In the genomic region with DNA sequence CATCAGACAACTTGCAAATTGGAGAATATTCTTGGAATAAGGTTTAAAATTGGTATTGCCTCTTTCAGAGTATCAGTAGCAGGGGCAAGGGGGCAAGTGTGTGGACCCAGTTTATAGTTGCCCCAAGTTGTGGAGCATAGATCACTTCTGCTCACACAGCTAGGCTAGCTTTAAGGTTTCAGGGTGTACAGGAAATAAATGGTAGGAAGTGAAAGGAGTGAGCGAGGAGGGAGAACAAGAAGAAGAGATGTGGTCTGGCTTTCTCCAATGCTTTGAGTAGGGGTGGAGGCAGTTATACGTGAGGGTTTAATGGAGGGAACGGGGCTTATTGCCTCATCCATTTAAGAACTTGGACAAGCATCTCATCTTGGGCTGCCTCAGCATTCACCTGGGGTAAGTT, we compare ENCODE assay signal across 15 cellular contexts.
"Had no signal": no experiment of that assay in that cellular context is flagged by ENCODE, and none has a peak within 500 bp of the region (broad histone marks: within the 10 kb centered on the region; RNA-seq: fewer than 3 reads in every experiment).

No MANE protein-coding gene starts in this region.

- H3K9me3 Mint-ChIP-seq: activated CD4-positive, alpha-beta memory T cell treated with anti-CD3 and anti-CD28 coated beads for 36 hours; activated naive CD4-positive, alpha-beta T cell treated with anti-CD3 and anti-CD28 coated beads, Interleukin-2, amount 50 U/mL, for 24 hours; activated T-cell treated with anti-CD3 and anti-CD28 coated beads, Interleukin-2, amount 50 U/mL, for 24 hours; neural crest cell had no signal

- DNase-seq: activated CD4-positive, alpha-beta memory T cell treated with anti-CD3 and anti-CD28 coated beads for 36 hours; activated CD4-positive, CD25-positive, alpha-beta regulatory T cell treated with anti-CD3 and anti-CD28 coated beads, Interleukin-2, amount 50 U/mL, for 72 hours; activated CD8-positive, alpha-beta memory T cell treated with anti-CD3 and anti-CD28 coated beads, Interleukin-2, amount 10 ng/mL, durations not matched to agents 7 days and 5 days; activated effector memory CD4-positive, alpha-beta T cell treated with Interleukin-2 at 50 U/mL for 16 hours; activated T-cell treated with anti-CD3 and anti-CD28 coated beads, Interleukin-2, amount 50 U/mL, for 24 hours; amniotic stem cell; body of pancreas; caudate nucleus; erythroblast; pancreas; T-helper 9 cell had no signal

- ATAC-seq: activated CD8-positive, alpha-beta memory T cell treated with anti-CD3 and anti-CD28 coated beads, Interleukin-2, amount 10 ng/mL, durations not matched to agents 7 days and 5 days; body of pancreas; gastroesophageal sphincter; pancreas; sciatic nerve had no signal

- H3K4me1 Mint-ChIP-seq: activated CD8-positive, alpha-beta memory T cell treated with anti-CD3 and anti-CD28 coated beads, Interleukin-2, amount 10 ng/mL, durations not matched to agents 7 days and 5 days; neural crest cell had no signal

- H3K36me3 Mint-ChIP-seq: activated CD4-positive, alpha-beta memory T cell treated with anti-CD3 and anti-CD28 coated beads for 36 hours; activated CD8-positive, alpha-beta memory T cell treated with anti-CD3 and anti-CD28 coated beads, Interleukin-2, amount 10 ng/mL, durations not matched to agents 7 days and 5 days; activated naive CD4-positive, alpha-beta T cell treated with anti-CD3 and anti-CD28 coated beads, Interleukin-2, amount 50 U/mL, for 24 hours had no signal

- H3K4me3 Mint-ChIP-seq: activated CD4-positive, alpha-beta memory T cell treated with anti-CD3 and anti-CD28 coated beads for 36 hours; activated CD8-positive, alpha-beta memory T cell treated with anti-CD3 and anti-CD28 coated beads, Interleukin-2, amount 10 ng/mL, durations not matched to agents 7 days and 5 days; activated naive CD4-positive, alpha-beta T cell treated with anti-CD3 and anti-CD28 coated beads, Interleukin-2, amount 50 U/mL, for 24 hours; activated T-cell treated with anti-CD3 and anti-CD28 coated beads, Interleukin-2, amount 50 U/mL, for 24 hours; neural crest cell had no signal

- H3K27ac Mint-ChIP-seq: activated CD4-positive, alpha-beta memory T cell treated with anti-CD3 and anti-CD28 coated beads for 36 hours; activated CD8-positive, alpha-beta memory T cell treated with anti-CD3 and anti-CD28 coated beads, Interleukin-2, amount 10 ng/mL, durations not matched to agents 7 days and 5 days; activated naive CD4-positive, alpha-beta T cell treated with anti-CD3 and anti-CD28 coated beads, Interleukin-2, amount 50 U/mL, for 24 hours; activated T-cell treated with anti-CD3 and anti-CD28 coated beads, Interleukin-2, amount 50 U/mL, for 24 hours had no signal

- H3K27me3 Mint-ChIP-seq: activated CD4-positive, alpha-beta memory T cell treated with anti-CD3 and anti-CD28 coated beads for 36 hours; activated CD8-positive, alpha-beta memory T cell treated with anti-CD3 and anti-CD28 coated beads, Interleukin-2, amount 10 ng/mL, durations not matched to agents 7 days and 5 days; activated naive CD4-positive, alpha-beta T cell treated with anti-CD3 and anti-CD28 coated beads, Interleukin-2, amount 50 U/mL, for 24 hours; activated T-cell treated with anti-CD3 and anti-CD28 coated beads, Interleukin-2, amount 50 U/mL, for 24 hours had no signal
